In the genomic region with DNA sequence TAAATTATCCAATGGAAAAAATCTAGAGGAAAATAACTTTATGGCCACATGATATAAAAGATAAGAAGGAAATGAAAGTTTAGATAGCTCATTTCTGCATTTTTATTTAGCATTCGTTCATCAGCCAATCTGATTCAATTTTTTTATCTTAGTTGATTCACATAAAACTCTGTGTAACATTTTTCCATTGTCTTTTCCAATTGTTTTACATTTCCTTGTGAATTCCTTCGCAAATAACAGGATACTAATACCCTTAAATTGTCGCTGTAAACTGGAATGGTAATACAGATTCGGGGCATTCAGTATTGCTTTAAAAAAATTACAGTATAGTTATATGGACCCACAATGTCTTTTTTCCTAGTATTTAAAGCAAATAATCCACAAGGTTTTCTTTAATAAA, we compare ENCODE assay signal across 24 cellular contexts.
DNase-seq lines count a peak whose midpoint lies in the region; ATAC-seq and TF ChIP-seq lines count a peak whose summit lies in the region.
"Had no signal": no experiment of that assay in that cellular context is flagged by ENCODE, and none has a peak within 500 bp of the region (broad histone marks: within the 10 kb centered on the region; RNA-seq: fewer than 3 reads in every experiment).

No MANE protein-coding gene starts in this region.

- BruUV-seq in IMR-90 (replicated peaks; lab: Mats Ljungman, UMichigan): no TSS peak

- no peaks in the 10 kb centered on the region for H3K36me3 ChIP-seq in IMR-90 (ENCODE audit: control insufficient read depth, insufficient read depth, low read length)
- no peaks in the 10 kb centered on the region for H3K36me3 ChIP-seq in brain microvascular endothelial cell (replicated peaks)
- no peaks in the 10 kb centered on the region for H3K36me3 ChIP-seq in hepatocyte (replicated peaks; ENCODE audit: insufficient read depth, low read depth)
- H3K36me3 ChIP-seq in smooth muscle cell (ENCODE audit: low read depth): no peaks in the 10 kb centered on the region
- H3K36me3 ChIP-seq: BLaER1 treated with 17β-estradiol and CSF1 and Interleukin-3, amounts not matched to agents 10 nM and 100 nM; cardiac muscle cell had no signal

- DNase-seq in IMR-90 (no peak), brain microvascular endothelial cell (no peak), hepatocyte (ENCODE audit: low spot score) (no peak), smooth muscle cell (lab: John Stamatoyannopoulos, UW; ENCODE audit: unreplicated experiment) (no peak), NCI-H1694 treated with DMSO at 0.1 percent for 48 hours (lab: John Stamatoyannopoulos, UW) (no peak)
- no peak for DNase-seq in activated naive CD4-positive, alpha-beta T cell (lab: John Stamatoyannopoulos, UW)
- DNase-seq: activated CD4-positive, alpha-beta memory T cell treated with anti-CD3 and anti-CD28 coated beads, Interleukin-2, amount 10 ng/mL, durations not matched to agents 7 days and 5 days; activated CD4-positive, alpha-beta T cell treated with anti-CD3 and anti-CD28 coated beads for 1 hour; activated CD8-positive, alpha-beta memory T cell treated with anti-CD3 and anti-CD28 coated beads, Interleukin-2, amount 50 U/mL, for 48 hours; COR-L47; dorsolateral prefrontal cortex; GDM1; H9; mammary epithelial cell; NCI-H1092; NCI-H2029; NCI-H2227 treated with DMSO at 0.1 percent for 48 hours; small intestine; stimulated activated CD4-positive, alpha-beta T cell treated with anti-CD3 and anti-CD28 coated beads, Interleukin-1b, Interleukin-23, amount 100 ng/mL, for 48 hours had no signal

- no peak overlapping the region for H2AK5ac ChIP-seq in IMR-90 (ENCODE audit: low read depth, low read length)

- intact Hi-C loops in IMR-90 (cut with micrococcal nuclease): no loop called here

- POLR2A ChIA-PET in IMR-90 (lab: Charles Lee; ENCODE audit: unreplicated experiment): no interaction called here

- no peak overlapping the region; the same call in 2 of the 3 replicates for H2BK15ac ChIP-seq in IMR-90 (ENCODE audit: low read depth, low read length)

- H3K56ac ChIP-seq in IMR-90 (ENCODE audit: extremely low read depth, insufficient read depth, low read length): no peak overlapping the region

- H3K79me1 ChIP-seq in IMR-90 (ENCODE audit: low read depth in 1 of 2, low read length in 2 of 2): peaks cover 0 to 1% of the 10 kb centered on the region in 2 experiments; a peak in 2 of 4 replicates

- H3K9me1 ChIP-seq in IMR-90 (ENCODE audit: insufficient read depth, low read length): peaks cover 9% of the 10 kb centered on the region

- no peak overlapping the region for H4K91ac ChIP-seq in IMR-90 (ENCODE audit: insufficient read depth, low read depth, low read length)

- H3K79me2 ChIP-seq in hepatocyte: no peaks in the 10 kb centered on the region
- H3K79me2 ChIP-seq in smooth muscle cell (ENCODE audit: low read depth): no peaks in the 10 kb centered on the region

- H3K9ac ChIP-seq in IMR-90 (ENCODE audit: low read depth, low read length) (no peak overlapping the region), smooth muscle cell (ENCODE audit: low read depth) (no peak overlapping the region)
- H3K9ac ChIP-seq: BLaER1 treated with 17β-estradiol and CSF1 and Interleukin-3, amounts not matched to agents 10 nM and 100 nM had no signal

- no peak overlapping the region for H3K4ac ChIP-seq in IMR-90 (ENCODE audit: low read depth, low read length)

- no peaks in the 10 kb centered on the region for H3K27me3 ChIP-seq in IMR-90 (ENCODE audit: control insufficient read depth, insufficient read depth, low read length)
- no peaks in the 10 kb centered on the region for H3K27me3 ChIP-seq in brain microvascular endothelial cell (replicated peaks)
- no peaks in the 10 kb centered on the region for H3K27me3 ChIP-seq in hepatocyte
- no peaks in the 10 kb centered on the region for H3K27me3 ChIP-seq in smooth muscle cell (ENCODE audit: low read depth)
- H3K27me3 ChIP-seq: BLaER1 treated with 17β-estradiol and CSF1 and Interleukin-3, amounts not matched to agents 10 nM and 100 nM; cardiac muscle cell had no signal

- H3K4me3 ChIP-seq in IMR-90 (ENCODE audit: insufficient read depth, low read depth, low read length) (no peak overlapping the region), brain microvascular endothelial cell (ENCODE audit: low read depth, low read length) (no peak overlapping the region), hepatocyte (no peak overlapping the region), smooth muscle cell (no peak overlapping the region)
- H3K4me3 ChIP-seq: BLaER1 treated with 17β-estradiol and CSF1 and Interleukin-3, amounts not matched to agents 10 nM and 100 nM; cardiac muscle cell had no signal

- CTCF ChIA-PET in IMR-90 (lab: Yijun Ruan, JAX): no interaction called here

- H4K8ac ChIP-seq in IMR-90 (ENCODE audit: low read depth in 2 of 2, low read length in 2 of 2): 0 out of 4 replicates have a peak overlapping the region, but pooled peaks of 1 of the 2 experiments have one; percentile 46

- no peak overlapping the region for H4K5ac ChIP-seq in IMR-90 (ENCODE audit: low read depth, low read length)

- no peak overlapping the region for H3K18ac ChIP-seq in IMR-90 (ENCODE audit: low read depth, low read length)

- H3K4me1 ChIP-seq in IMR-90 (ENCODE audit: control insufficient read depth, insufficient read depth, low read length) (peaks cover 10% of the 10 kb centered on the region), hepatocyte (ENCODE audit: insufficient read depth) (peaks cover 7% of the 10 kb centered on the region), smooth muscle cell (ENCODE audit: low read depth) (peaks cover 14% of the 10 kb centered on the region)

- H3F3A ChIP-seq in smooth muscle cell (ENCODE audit: low read depth): peaks cover 6% of the 10 kb centered on the region

- no peak overlapping the region for H2AFZ ChIP-seq in IMR-90 (replicated peaks; ENCODE audit: low read length, poor library complexity)
- H2AFZ ChIP-seq in hepatocyte: no peak overlapping the region
- H2AFZ ChIP-seq in smooth muscle cell (ENCODE audit: low read depth): peak overlapping the region; percentile 68

- in situ Hi-C loops in IMR-90 (cut with MboI; ENCODE audit: low sequenced_read_pairs): no loop called here
- in situ Hi-C loops in brain microvascular endothelial cell (cut with HindIII; ENCODE audit: low pct_ligation_motif_present, low sequenced_read_pairs): no loop called here

- H3K27ac ChIP-seq in IMR-90 (ENCODE audit: insufficient read depth, low read length): no peak overlapping the region
- peak overlapping the region; percentile 74 for H3K27ac ChIP-seq in brain microvascular endothelial cell
- no peak overlapping the region for H3K27ac ChIP-seq in hepatocyte
- peak overlapping the region; percentile 83 for H3K27ac ChIP-seq in smooth muscle cell (ENCODE audit: low read depth)
- H3K27ac ChIP-seq: BLaER1 treated with 17β-estradiol and CSF1 and Interleukin-3, amounts not matched to agents 10 nM and 100 nM; cardiac muscle cell had no signal

- H2BK120ac ChIP-seq in IMR-90 (ENCODE audit: low read depth, low read length): no peak overlapping the region

- H3K9me2 ChIP-seq in hepatocyte (replicated peaks; ENCODE audit: insufficient read depth): no peaks in the 10 kb centered on the region

- no peak overlapping the region for H2AK9ac ChIP-seq in IMR-90 (replicated peaks; ENCODE audit: low read depth, low read length, poor library complexity)

- H3K4me2 ChIP-seq in IMR-90 (ENCODE audit: low read depth, low read length) (peak overlapping the region; percentile 91; the same call in 1 of the 2 replicates), hepatocyte (peak overlapping the region; percentile 58), smooth muscle cell (peak overlapping the region; percentile 62)
- H3K4me2 ChIP-seq: BLaER1 treated with 17β-estradiol and CSF1 and Interleukin-3, amounts not matched to agents 10 nM and 100 nM had no signal

- no CpG with 5 or more reads among the region's 4 CpGs for WGBS in IMR-90 (ENCODE audit: extremely low coverage in 2 of 2, insufficient read length in 1 of 2), 2 experiments
- WGBS in hepatocyte (ENCODE audit: low lambda C conversion rate, missing lambda C conversion rate): 91% methylated on average over 4 of the region's 4 CpGs
- 90% methylated on average over 4 of the region's 4 CpGs for WGBS in smooth muscle cell (ENCODE audit: low lambda C conversion rate)

- TF ChIP-seq RAD21 in IMR-90 (IDR thresholded peaks at IDR 0.05; ENCODE audit: low read length): no peak

- H4K20me1 ChIP-seq in IMR-90 (ENCODE audit: insufficient read depth, low read length) (no peaks in the 10 kb centered on the region), hepatocyte (ENCODE audit: insufficient read depth, poor library complexity, severe bottlenecking) (no peaks in the 10 kb centered on the region), smooth muscle cell (ENCODE audit: low read depth) (no peaks in the 10 kb centered on the region)
- H4K20me1 ChIP-seq: BLaER1 treated with 17β-estradiol and CSF1 and Interleukin-3, amounts not matched to agents 10 nM and 100 nM had no signal

- dilution Hi-C loops in IMR-90 (cut with HindIII; ENCODE audit: low sequenced_read_pairs, unreplicated experiment): no loop called here

- TF ChIP-seq CTCF in IMR-90 (conservative IDR thresholded peaks at IDR 0.05; ENCODE audit: low read depth, low read length) (no peak), brain microvascular endothelial cell (IDR thresholded peaks at IDR 0.05; ENCODE audit: low read depth, low read length, missing control alignments) (no peak), hepatocyte (IDR thresholded peaks at IDR 0.05; ENCODE audit: poor library complexity) (no peak), smooth muscle cell (IDR thresholded peaks at IDR 0.05; ENCODE audit: borderline replicate concordance, insufficient read depth, poor library complexity, severe bottlenecking) (no peak)

- TF ChIP-seq POLR2A in IMR-90 (IDR thresholded peaks at IDR 0.05; ENCODE audit: low read depth, low read length): no peak

- H2BK5ac ChIP-seq in IMR-90 (ENCODE audit: low read depth, low read length, poor library complexity, severe bottlenecking): no peak overlapping the region

- H2BK20ac ChIP-seq in IMR-90 (ENCODE audit: low read depth, low read length): no peak overlapping the region

- H3K9me3 ChIP-seq in IMR-90 (ENCODE audit: control insufficient read depth, insufficient read depth, low read length) (no peaks in the 10 kb centered on the region), hepatocyte (ENCODE audit: low read depth) (no peaks in the 10 kb centered on the region), smooth muscle cell (replicated peaks; ENCODE audit: low read depth) (no peaks in the 10 kb centered on the region)

- H3K14ac ChIP-seq in IMR-90 (replicated peaks; ENCODE audit: low read depth, low read length): no peak overlapping the region

- no peak for ATAC-seq in IMR-90 (ENCODE audit: low read depth)
- ATAC-seq in GM21825 (IDR thresholded peaks at IDR 0.05; ENCODE audit: unreplicated experiment): no peak
- ATAC-seq in GM21390 (IDR thresholded peaks at IDR 0.05; ENCODE audit: unreplicated experiment): no peak
- ATAC-seq: activated T-helper 17 cell treated with anti-CD3 and anti-CD28 coated beads, Interleukin-2, amount 50 U/mL, for 72 hours had no signal

- no peak overlapping the region for H3K23ac ChIP-seq in IMR-90 (ENCODE audit: low read depth, low read length)

TF ChIP-seq in IMR-90, 13 proteins besides CTCF, POLR2A, EP300 and RAD21:
- TF ChIP-seq MAZ (IDR thresholded peaks at IDR 0.05; ENCODE audit: borderline replicate concordance, low read depth, low read length) (no peak), MXI1 (IDR thresholded peaks at IDR 0.05; ENCODE audit: borderline replicate concordance, low read depth, low read length) (no peak)

Comparison
In these comparisons a context has a peak if more than half of its experiments do, and no peak if none do; other contexts are left out.
1. H3K27ac ChIP-seq: peak in brain microvascular endothelial cell (single experiment) and smooth muscle cell (single experiment); none in IMR-90 (single experiment) and hepatocyte (single experiment).
2. Peak in every context shown above with its lines, with median percentiles within 50 percentile points of each other: H3K4me2 ChIP-seq.